ENCODE assay signal across 8 cellular contexts in genomic region chr13:43054803-43055802, GRCh38. TPM values are rescaled to one million over a fixed set of nuclear protein-coding genes. Genes with fewer than 3 reads are reported as not detected.
DNase-seq lines count a peak whose midpoint lies in the region; ATAC-seq and TF ChIP-seq lines count a peak whose summit lies in the region.

No MANE protein-coding gene starts in this region.

- peaks cover 12% of the 10 kb centered on the region; the same call in 1 of the 2 replicates for H4K20me1 ChIP-seq in GM23338 (replicated peaks; ENCODE audit: insufficient read depth)

- H3K36me3 ChIP-seq in CD4-positive, CD25-positive, alpha-beta regulatory T cell (ENCODE audit: control insufficient read depth, insufficient read depth, low read length), result no peaks in the 10 kb centered on the region
- H3K36me3 ChIP-seq in GM23338 (ENCODE audit: insufficient read depth) (no peaks in the 10 kb centered on the region), SK-N-MC (ENCODE audit: insufficient read depth, low read length) (no peaks in the 10 kb centered on the region)

- no peak overlapping the region for H3K4me3 Mint-ChIP-seq in CD4-positive, CD25-positive, alpha-beta regulatory T cell
- H3K4me3 Mint-ChIP-seq in GM23338, result no peak overlapping the region

- peaks cover 11% of the 10 kb centered on the region for H3K36me3 Mint-ChIP-seq in CD4-positive, CD25-positive, alpha-beta regulatory T cell
- H3K36me3 Mint-ChIP-seq in GM23338 (ENCODE audit: low read depth), result peaks cover 11% of the 10 kb centered on the region

- H3K9me2 ChIP-seq in GM23338 (ENCODE audit: insufficient read depth), result no peaks in the 10 kb centered on the region

- TF ChIP-seq CTCF in GM23338 (conservative IDR thresholded peaks at IDR 0.05; ENCODE audit: low read depth in 2 of 2), result no peak
- no peak for TF ChIP-seq CTCF in epithelial cell of proximal tubule (conservative IDR thresholded peaks at IDR 0.05; ENCODE audit: low read depth, low read length)

- peaks cover 41% of the 10 kb centered on the region for H3K4me1 ChIP-seq in CD4-positive, CD25-positive, alpha-beta regulatory T cell (ENCODE audit: control insufficient read depth, insufficient read depth, low read length, poor library complexity, severe bottlenecking)
- H3K4me1 ChIP-seq in GM23338 (ENCODE audit: insufficient read depth), result peaks cover 45% of the 10 kb centered on the region

- H3K9ac ChIP-seq in SK-N-MC (ENCODE audit: insufficient read length), result peak overlapping the region; percentile 70

- no peaks in the 10 kb centered on the region for H3K27me3 ChIP-seq in CD4-positive, CD25-positive, alpha-beta regulatory T cell (ENCODE audit: control insufficient read depth, insufficient read depth, low read length)
- H3K27me3 ChIP-seq in GM23338 (ENCODE audit: insufficient read depth), result peaks cover 35% of the 10 kb centered on the region

- no peaks in the 10 kb centered on the region for H3F3A ChIP-seq in GM23338 (replicated peaks; ENCODE audit: low read depth)

- H3K4me3 ChIP-seq in CD4-positive, CD25-positive, alpha-beta regulatory T cell (ENCODE audit: low read depth, low read length), result peak overlapping the region; percentile 100
- H3K4me3 ChIP-seq in GM23338 (peak overlapping the region; percentile 37), SK-N-MC (peak overlapping the region; percentile 62), epithelial cell of proximal tubule (ENCODE audit: low read depth, low read length) (peak overlapping the region; percentile 45)

- DNase-seq in CD4-positive, CD25-positive, alpha-beta regulatory T cell, result peak in 2 of 3 donors; percentile 57 to 68
- peak; percentile 87 for DNase-seq in GM23338 (ENCODE audit: low spot score)
- DNase-seq in SK-N-MC (ENCODE audit: low read depth, low spot score), result peak; percentile 30
- DNase-seq in epithelial cell of proximal tubule (ENCODE audit: low read depth), result no peak
- DNase-seq in myocyte (ENCODE audit: low read depth), result peak; percentile 61
- no peak for DNase-seq in stimulated activated CD4-positive, alpha-beta T cell treated with anti-CD3 and anti-CD28 coated beads, Interleukin-4, amount 100 ng/mL, for 24 hours
- no peak for DNase-seq in NCI-H748 treated with DMSO at 0.1 percent for 48 hours (lab: John Stamatoyannopoulos, UW)

- peak; percentile 50 to 55 for ATAC-seq in CD4-positive, CD25-positive, alpha-beta regulatory T cell (ENCODE audit: low read depth in 2 of 2)
- peak; percentile 92 for ATAC-seq in GM23338
- no peak for ATAC-seq in GM21786 (IDR thresholded peaks at IDR 0.05; ENCODE audit: unreplicated experiment)

- peak overlapping the region; percentile 46 for H3K4me2 ChIP-seq in GM23338

- peaks cover 0 to 2% (median 0%) of the 10 kb centered on the region in 7 donors for H3K9me3 Mint-ChIP-seq in CD4-positive, CD25-positive, alpha-beta regulatory T cell
- H3K9me3 Mint-ChIP-seq in GM23338, result no peaks in the 10 kb centered on the region; the same call in 2 of the 3 replicates

- H3K79me2 ChIP-seq in GM23338 (replicated peaks; ENCODE audit: insufficient read depth), result peaks cover 51% of the 10 kb centered on the region

- no peaks in the 10 kb centered on the region for H3K27me3 Mint-ChIP-seq in CD4-positive, CD25-positive, alpha-beta regulatory T cell
- H3K27me3 Mint-ChIP-seq in GM23338 (ENCODE audit: insufficient read depth, low read depth, poor library complexity), result no peaks in the 10 kb centered on the region

- H3K9me3 ChIP-seq in CD4-positive, CD25-positive, alpha-beta regulatory T cell (ENCODE audit: control insufficient read depth in 2 of 2, low read length in 2 of 2), result no peaks in the 10 kb centered on the region
- H3K9me3 ChIP-seq in SK-N-MC (ENCODE audit: low read depth, low read length), result no peaks in the 10 kb centered on the region

- no peak overlapping the region for H2AFZ ChIP-seq in GM23338

- H3K27ac Mint-ChIP-seq in CD4-positive, CD25-positive, alpha-beta regulatory T cell, result no peak overlapping the region
- no peak overlapping the region for H3K27ac Mint-ChIP-seq in GM23338

- peak overlapping the region; percentile 91 for H3K27ac ChIP-seq in CD4-positive, CD25-positive, alpha-beta regulatory T cell (ENCODE audit: insufficient read depth, low read length, poor library complexity, severe bottlenecking)
- H3K27ac ChIP-seq in GM23338 (ENCODE audit: low read depth) (no peak overlapping the region), SK-N-MC (peak overlapping the region; percentile 94)

- H3K4me1 Mint-ChIP-seq in CD4-positive, CD25-positive, alpha-beta regulatory T cell, result peaks cover 17 to 42% (median 22%) of the 10 kb centered on the region in 4 donors
- H3K4me1 Mint-ChIP-seq in GM23338, result peaks cover 34% of the 10 kb centered on the region

TF ChIP-seq in GM23338, 12 proteins besides CTCF, POLR2A, EP300 and RAD21:
- TF ChIP-seq POLR2AphosphoS5 (IDR thresholded peaks at IDR 0.05; ENCODE audit: low read depth) (0 out of 2 replicates have a peak, but pooled peaks have one; percentile 24), ZNF462 (CRISPR knock-in tag; IDR thresholded peaks at IDR 0.05) (0 out of 2 replicates have a peak, but pooled peaks have one; percentile 20), ETS1 (IDR thresholded peaks at IDR 0.05) (no peak)
TF ChIP-seq in GM23338: peak in this region for 2.

RNA-seq across cellular contexts. Expression of gene DNAJC15, which starts 31.7 kb away (rescaled TPM):
- 12.6 TPM for total RNA-seq in CD4-positive, CD25-positive, alpha-beta regulatory T cell
- 10 to 100 TPM; 19.1 to 36.5 (median 28.9) TPM for polyA plus RNA-seq in CD4-positive, CD25-positive, alpha-beta regulatory T cell
- total RNA-seq in GM23338 (2014; rRNA removed; shearing (Covaris generic)), result 5.6 and 11.4 TPM in 2 replicates
- polyA plus RNA-seq in GM23338 (2016; fragmentation: Nextera tagmentation; extraction: Ambion mirVana), result 80.4 and 82.5 TPM in 2 replicates
- 24.0 and 37.5 TPM in 2 replicates for total RNA-seq in epithelial cell of proximal tubule
- 5.6 and 16.3 TPM in 2 replicates for total RNA-seq in myocyte
- polyA plus RNA-seq in myocyte (2012), result 14.1 TPM

Comparison
In these comparisons a context has a peak if more than half of its experiments do, and no peak if none do; other contexts are left out.
1. DNase-seq: peak in CD4-positive, CD25-positive, alpha-beta regulatory T cell (2 of 3), GM23338 (single experiment), SK-N-MC (single experiment) and myocyte (single experiment); none in epithelial cell of proximal tubule (single experiment), stimulated activated CD4-positive, alpha-beta T cell treated with anti-CD3 and anti-CD28 coated beads, Interleukin-4, amount 100 ng/mL, for 24 hours (single experiment) and NCI-H748 treated with DMSO at 0.1 percent for 48 hours (single experiment).
2. H3K4me3 ChIP-seq: peak in every context shown above with its lines; median percentile 100 in CD4-positive, CD25-positive, alpha-beta regulatory T cell; 62 in SK-N-MC; 45 in epithelial cell of proximal tubule; 37 in GM23338.